In the genomic region with DNA sequence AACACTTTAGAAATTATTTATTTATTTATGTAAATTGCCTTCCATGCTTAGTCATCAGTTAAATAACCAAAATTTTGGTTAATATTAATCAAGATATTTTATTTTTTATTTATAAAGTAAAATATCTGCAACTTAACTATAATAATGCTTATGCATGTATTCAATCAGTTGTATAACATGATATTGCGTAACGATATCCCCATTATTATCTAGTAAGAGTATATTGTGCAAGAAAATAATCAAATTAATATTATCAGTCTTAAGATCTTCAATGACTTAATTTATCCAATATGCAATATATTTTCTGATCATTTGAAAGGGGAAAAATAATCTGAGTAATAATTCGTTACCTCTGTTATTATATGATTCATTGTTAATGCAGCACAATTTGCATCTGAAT, we compare ENCODE assay signal across 2 cellular contexts.
TF ChIP-seq lines count a peak whose summit lies in the region.

No MANE protein-coding gene starts in this region.

TF ChIP-seq in HepG2, 621 proteins besides CTCF, POLR2A, EP300 and RAD21:
- no peak for TF ChIP-seq ZNF232 (CRISPR knock-in tag; IDR thresholded peaks at IDR 0.05; ENCODE audit: borderline replicate concordance)
- TF ChIP-seq CEBPB (IDR thresholded peaks at IDR 0.05; ENCODE audit: borderline replicate concordance, low read depth, low read length) = peak; percentile 70

TF ChIP-seq in H1, 55 proteins besides CTCF, POLR2A, EP300 and RAD21:
- TF ChIP-seq CEBPB (IDR thresholded peaks at IDR 0.05; ENCODE audit: low read depth, low read length) = peak; percentile 73; the same call in 1 of the 2 replicates
- no peak for TF ChIP-seq CBX5 (IDR thresholded peaks at IDR 0.05; ENCODE audit: low read depth, low read length)
